ENCODE assay signal across 1 cellular context in genomic region chr10:29324220-29324831, GRCh38.
TF ChIP-seq lines count a peak whose summit lies in the region.

No MANE protein-coding gene starts in this region.

TF ChIP-seq in HepG2, 621 proteins besides CTCF, POLR2A, EP300 and RAD21 (continues in another document):
- TF ChIP-seq ZNF501 (CRISPR knock-in tag; IDR thresholded peaks at IDR 0.05) (no peak), ARHGAP35 (CRISPR knock-in tag; IDR thresholded peaks at IDR 0.05; ENCODE audit: borderline replicate concordance) (no peak), POLR2G (IDR thresholded peaks at IDR 0.05; ENCODE audit: low read depth, low read length) (peak; percentile 53; the same call in 1 of the 2 replicates), ZNF605 (CRISPR knock-in tag; IDR thresholded peaks at IDR 0.05) (no peak), ZNF607 (CRISPR knock-in tag; IDR thresholded peaks at IDR 0.05; ENCODE audit: borderline replicate concordance) (no peak), NR2F6 (IDR thresholded peaks at IDR 0.05) (peak; percentile 35), NR2F6 (CRISPR knock-in tag; IDR thresholded peaks at IDR 0.05) (0 out of 2 replicates have a peak, but pooled peaks have one; percentile 29), NONO (IDR thresholded peaks at IDR 0.05) (no peak), NONO (CRISPR knock-in tag; conservative IDR thresholded peaks at IDR 0.05) (no peak), ZNF547 (CRISPR knock-in tag; IDR thresholded peaks at IDR 0.05) (no peak), ASH2L (IDR thresholded peaks at IDR 0.05; ENCODE audit: insufficient read length, low read depth, low read length) (peak; percentile 26), U2AF2 (IDR thresholded peaks at IDR 0.05; ENCODE audit: low read depth, low read length) (no peak), BCL6 (CRISPR knock-in tag; IDR thresholded peaks at IDR 0.05) (peak; percentile 82), HOXA3 (CRISPR knock-in tag; IDR thresholded peaks at IDR 0.05) (peak; percentile 64; the same call in 1 of the 2 replicates), RARA (CRISPR knock-in tag; IDR thresholded peaks at IDR 0.05) (peak; percentile 80), CREM (IDR thresholded peaks at IDR 0.05) (peak; percentile 26; the same call in 1 of the 2 replicates), CREM (CRISPR knock-in tag; IDR thresholded peaks at IDR 0.05) (no peak), ZNF720 (CRISPR knock-in tag; IDR thresholded peaks at IDR 0.05) (no peak), JUND (CRISPR knock-in tag; IDR thresholded peaks at IDR 0.05) (no peak), ZIK1 (CRISPR knock-in tag; IDR thresholded peaks at IDR 0.05; ENCODE audit: borderline replicate concordance, low read depth) (no peak), ZNF784 (CRISPR knock-in tag; IDR thresholded peaks at IDR 0.05; ENCODE audit: borderline replicate concordance) (no peak), ARNT (IDR thresholded peaks at IDR 0.05) (no peak), ATF7 (IDR thresholded peaks at IDR 0.05) (no peak), ATF7 (CRISPR knock-in tag; IDR thresholded peaks at IDR 0.05) (no peak), SRSF1 (optimal IDR thresholded peaks at IDR 0.05; ENCODE audit: low read depth, low read length) (no peak), ZNF121 (CRISPR knock-in tag; IDR thresholded peaks at IDR 0.05) (no peak), GABPA (IDR thresholded peaks at IDR 0.05; ENCODE audit: low read depth, low read length) (no peak), GABPA (CRISPR knock-in tag; IDR thresholded peaks at IDR 0.05; ENCODE audit: low read depth) (no peak), KLF12 (CRISPR knock-in tag; IDR thresholded peaks at IDR 0.05; ENCODE audit: borderline replicate concordance) (no peak), ZNF441 (CRISPR knock-in tag; IDR thresholded peaks at IDR 0.05; ENCODE audit: borderline replicate concordance) (no peak), SKI (IDR thresholded peaks at IDR 0.05; ENCODE audit: partially characterized antibody) (peak; percentile 77), CBX2 (IDR thresholded peaks at IDR 0.05; ENCODE audit: low read depth, low read length) (no peak), CBX2 (CRISPR knock-in tag; IDR thresholded peaks at IDR 0.05; ENCODE audit: low read depth) (no peak), KDM2A (CRISPR knock-in tag; IDR thresholded peaks at IDR 0.05; ENCODE audit: borderline replicate concordance, low read depth) (no peak), ZNF224 (CRISPR knock-in tag; IDR thresholded peaks at IDR 0.05) (0 out of 2 replicates have a peak, but pooled peaks have one; percentile 25), ZNF468 (CRISPR knock-in tag; IDR thresholded peaks at IDR 0.05) (no peak), ZBTB10 (CRISPR knock-in tag; IDR thresholded peaks at IDR 0.05; ENCODE audit: borderline replicate concordance) (no peak), ZNF317 (CRISPR knock-in tag; IDR thresholded peaks at IDR 0.05) (no peak), MED8 (CRISPR knock-in tag; IDR thresholded peaks at IDR 0.05; ENCODE audit: insufficient replicate concordance) (no peak), CHD4 (IDR thresholded peaks at IDR 0.05; ENCODE audit: borderline replicate concordance, low read length) (no peak), ZNF367 (CRISPR knock-in tag; IDR thresholded peaks at IDR 0.05; ENCODE audit: borderline replicate concordance) (no peak), IKZF5 (CRISPR knock-in tag; IDR thresholded peaks at IDR 0.05) (0 out of 2 replicates have a peak, but pooled peaks have one; percentile 45), RBM39 (IDR thresholded peaks at IDR 0.05; ENCODE audit: low read depth, low read length, poor library complexity, severe bottlenecking) (no peak), NR2F2 (IDR thresholded peaks at IDR 0.05; ENCODE audit: borderline replicate concordance, low read depth) (0 out of 2 replicates have a peak, but pooled peaks have one; percentile 16)
- TF ChIP-seq, protein P1, sequence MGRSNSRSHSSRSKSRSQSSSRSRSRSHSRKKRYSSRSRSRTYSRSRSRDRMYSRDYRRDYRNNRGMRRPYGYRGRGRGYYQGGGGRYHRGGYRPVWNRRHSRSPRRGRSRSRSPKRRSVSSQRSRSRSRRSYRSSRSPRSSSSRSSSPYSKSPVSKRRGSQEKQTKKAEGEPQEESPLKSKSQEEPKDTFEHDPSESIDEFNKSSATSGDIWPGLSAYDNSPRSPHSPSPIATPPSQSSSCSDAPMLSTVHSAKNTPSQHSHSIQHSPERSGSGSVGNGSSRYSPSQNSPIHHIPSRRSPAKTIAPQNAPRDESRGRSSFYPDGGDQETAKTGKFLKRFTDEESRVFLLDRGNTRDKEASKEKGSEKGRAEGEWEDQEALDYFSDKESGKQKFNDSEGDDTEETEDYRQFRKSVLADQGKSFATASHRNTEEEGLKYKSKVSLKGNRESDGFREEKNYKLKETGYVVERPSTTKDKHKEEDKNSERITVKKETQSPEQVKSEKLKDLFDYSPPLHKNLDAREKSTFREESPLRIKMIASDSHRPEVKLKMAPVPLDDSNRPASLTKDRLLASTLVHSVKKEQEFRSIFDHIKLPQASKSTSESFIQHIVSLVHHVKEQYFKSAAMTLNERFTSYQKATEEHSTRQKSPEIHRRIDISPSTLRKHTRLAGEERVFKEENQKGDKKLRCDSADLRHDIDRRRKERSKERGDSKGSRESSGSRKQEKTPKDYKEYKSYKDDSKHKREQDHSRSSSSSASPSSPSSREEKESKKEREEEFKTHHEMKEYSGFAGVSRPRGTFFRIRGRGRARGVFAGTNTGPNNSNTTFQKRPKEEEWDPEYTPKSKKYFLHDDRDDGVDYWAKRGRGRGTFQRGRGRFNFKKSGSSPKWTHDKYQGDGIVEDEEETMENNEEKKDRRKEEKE (IDR thresholded peaks at IDR 0.05): no peak
- TF ChIP-seq, protein P2, sequence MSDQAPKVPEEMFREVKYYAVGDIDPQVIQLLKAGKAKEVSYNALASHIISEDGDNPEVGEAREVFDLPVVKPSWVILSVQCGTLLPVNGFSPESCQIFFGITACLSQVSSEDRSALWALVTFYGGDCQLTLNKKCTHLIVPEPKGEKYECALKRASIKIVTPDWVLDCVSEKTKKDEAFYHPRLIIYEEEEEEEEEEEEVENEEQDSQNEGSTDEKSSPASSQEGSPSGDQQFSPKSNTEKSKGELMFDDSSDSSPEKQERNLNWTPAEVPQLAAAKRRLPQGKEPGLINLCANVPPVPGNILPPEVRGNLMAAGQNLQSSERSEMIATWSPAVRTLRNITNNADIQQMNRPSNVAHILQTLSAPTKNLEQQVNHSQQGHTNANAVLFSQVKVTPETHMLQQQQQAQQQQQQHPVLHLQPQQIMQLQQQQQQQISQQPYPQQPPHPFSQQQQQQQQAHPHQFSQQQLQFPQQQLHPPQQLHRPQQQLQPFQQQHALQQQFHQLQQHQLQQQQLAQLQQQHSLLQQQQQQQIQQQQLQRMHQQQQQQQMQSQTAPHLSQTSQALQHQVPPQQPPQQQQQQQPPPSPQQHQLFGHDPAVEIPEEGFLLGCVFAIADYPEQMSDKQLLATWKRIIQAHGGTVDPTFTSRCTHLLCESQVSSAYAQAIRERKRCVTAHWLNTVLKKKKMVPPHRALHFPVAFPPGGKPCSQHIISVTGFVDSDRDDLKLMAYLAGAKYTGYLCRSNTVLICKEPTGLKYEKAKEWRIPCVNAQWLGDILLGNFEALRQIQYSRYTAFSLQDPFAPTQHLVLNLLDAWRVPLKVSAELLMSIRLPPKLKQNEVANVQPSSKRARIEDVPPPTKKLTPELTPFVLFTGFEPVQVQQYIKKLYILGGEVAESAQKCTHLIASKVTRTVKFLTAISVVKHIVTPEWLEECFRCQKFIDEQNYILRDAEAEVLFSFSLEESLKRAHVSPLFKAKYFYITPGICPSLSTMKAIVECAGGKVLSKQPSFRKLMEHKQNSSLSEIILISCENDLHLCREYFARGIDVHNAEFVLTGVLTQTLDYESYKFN (CRISPR knock-in tag; conservative IDR thresholded peaks at IDR 0.05): no peak; the same call in 1 of the 2 replicates
- TF ChIP-seq, protein P3, sequence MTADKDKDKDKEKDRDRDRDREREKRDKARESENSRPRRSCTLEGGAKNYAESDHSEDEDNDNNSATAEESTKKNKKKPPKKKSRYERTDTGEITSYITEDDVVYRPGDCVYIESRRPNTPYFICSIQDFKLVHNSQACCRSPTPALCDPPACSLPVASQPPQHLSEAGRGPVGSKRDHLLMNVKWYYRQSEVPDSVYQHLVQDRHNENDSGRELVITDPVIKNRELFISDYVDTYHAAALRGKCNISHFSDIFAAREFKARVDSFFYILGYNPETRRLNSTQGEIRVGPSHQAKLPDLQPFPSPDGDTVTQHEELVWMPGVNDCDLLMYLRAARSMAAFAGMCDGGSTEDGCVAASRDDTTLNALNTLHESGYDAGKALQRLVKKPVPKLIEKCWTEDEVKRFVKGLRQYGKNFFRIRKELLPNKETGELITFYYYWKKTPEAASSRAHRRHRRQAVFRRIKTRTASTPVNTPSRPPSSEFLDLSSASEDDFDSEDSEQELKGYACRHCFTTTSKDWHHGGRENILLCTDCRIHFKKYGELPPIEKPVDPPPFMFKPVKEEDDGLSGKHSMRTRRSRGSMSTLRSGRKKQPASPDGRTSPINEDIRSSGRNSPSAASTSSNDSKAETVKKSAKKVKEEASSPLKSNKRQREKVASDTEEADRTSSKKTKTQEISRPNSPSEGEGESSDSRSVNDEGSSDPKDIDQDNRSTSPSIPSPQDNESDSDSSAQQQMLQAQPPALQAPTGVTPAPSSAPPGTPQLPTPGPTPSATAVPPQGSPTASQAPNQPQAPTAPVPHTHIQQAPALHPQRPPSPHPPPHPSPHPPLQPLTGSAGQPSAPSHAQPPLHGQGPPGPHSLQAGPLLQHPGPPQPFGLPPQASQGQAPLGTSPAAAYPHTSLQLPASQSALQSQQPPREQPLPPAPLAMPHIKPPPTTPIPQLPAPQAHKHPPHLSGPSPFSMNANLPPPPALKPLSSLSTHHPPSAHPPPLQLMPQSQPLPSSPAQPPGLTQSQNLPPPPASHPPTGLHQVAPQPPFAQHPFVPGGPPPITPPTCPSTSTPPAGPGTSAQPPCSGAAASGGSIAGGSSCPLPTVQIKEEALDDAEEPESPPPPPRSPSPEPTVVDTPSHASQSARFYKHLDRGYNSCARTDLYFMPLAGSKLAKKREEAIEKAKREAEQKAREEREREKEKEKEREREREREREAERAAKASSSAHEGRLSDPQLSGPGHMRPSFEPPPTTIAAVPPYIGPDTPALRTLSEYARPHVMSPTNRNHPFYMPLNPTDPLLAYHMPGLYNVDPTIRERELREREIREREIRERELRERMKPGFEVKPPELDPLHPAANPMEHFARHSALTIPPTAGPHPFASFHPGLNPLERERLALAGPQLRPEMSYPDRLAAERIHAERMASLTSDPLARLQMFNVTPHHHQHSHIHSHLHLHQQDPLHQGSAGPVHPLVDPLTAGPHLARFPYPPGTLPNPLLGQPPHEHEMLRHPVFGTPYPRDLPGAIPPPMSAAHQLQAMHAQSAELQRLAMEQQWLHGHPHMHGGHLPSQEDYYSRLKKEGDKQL (CRISPR knock-in tag; IDR thresholded peaks at IDR 0.05; ENCODE audit: low read depth): no peak
- TF ChIP-seq, protein P4, sequence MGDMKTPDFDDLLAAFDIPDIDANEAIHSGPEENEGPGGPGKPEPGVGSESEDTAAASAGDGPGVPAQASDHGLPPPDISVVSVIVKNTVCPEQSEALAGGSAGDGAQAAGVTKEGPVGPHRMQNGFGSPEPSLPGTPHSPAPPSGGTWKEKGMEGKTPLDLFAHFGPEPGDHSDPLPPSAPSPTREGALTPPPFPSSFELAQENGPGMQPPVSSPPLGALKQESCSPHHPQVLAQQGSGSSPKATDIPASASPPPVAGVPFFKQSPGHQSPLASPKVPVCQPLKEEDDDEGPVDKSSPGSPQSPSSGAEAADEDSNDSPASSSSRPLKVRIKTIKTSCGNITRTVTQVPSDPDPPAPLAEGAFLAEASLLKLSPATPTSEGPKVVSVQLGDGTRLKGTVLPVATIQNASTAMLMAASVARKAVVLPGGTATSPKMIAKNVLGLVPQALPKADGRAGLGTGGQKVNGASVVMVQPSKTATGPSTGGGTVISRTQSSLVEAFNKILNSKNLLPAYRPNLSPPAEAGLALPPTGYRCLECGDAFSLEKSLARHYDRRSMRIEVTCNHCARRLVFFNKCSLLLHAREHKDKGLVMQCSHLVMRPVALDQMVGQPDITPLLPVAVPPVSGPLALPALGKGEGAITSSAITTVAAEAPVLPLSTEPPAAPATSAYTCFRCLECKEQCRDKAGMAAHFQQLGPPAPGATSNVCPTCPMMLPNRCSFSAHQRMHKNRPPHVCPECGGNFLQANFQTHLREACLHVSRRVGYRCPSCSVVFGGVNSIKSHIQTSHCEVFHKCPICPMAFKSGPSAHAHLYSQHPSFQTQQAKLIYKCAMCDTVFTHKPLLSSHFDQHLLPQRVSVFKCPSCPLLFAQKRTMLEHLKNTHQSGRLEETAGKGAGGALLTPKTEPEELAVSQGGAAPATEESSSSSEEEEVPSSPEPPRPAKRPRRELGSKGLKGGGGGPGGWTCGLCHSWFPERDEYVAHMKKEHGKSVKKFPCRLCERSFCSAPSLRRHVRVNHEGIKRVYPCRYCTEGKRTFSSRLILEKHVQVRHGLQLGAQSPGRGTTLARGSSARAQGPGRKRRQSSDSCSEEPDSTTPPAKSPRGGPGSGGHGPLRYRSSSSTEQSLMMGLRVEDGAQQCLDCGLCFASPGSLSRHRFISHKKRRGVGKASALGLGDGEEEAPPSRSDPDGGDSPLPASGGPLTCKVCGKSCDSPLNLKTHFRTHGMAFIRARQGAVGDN (CRISPR knock-in tag; IDR thresholded peaks at IDR 0.05): peak; percentile 46
